15 cellular contexts compared by ENCODE assay signal in genomic region chr17:42529054-42529453, GRCh38. TPM values are rescaled to one million over a fixed set of nuclear protein-coding genes. Genes with fewer than 3 reads are reported as not detected.
A peak's percentile ranks its signal among the peaks of the same experiment; 100 is the strongest.
DNase-seq lines count a peak whose midpoint lies in the region; ATAC-seq, FAIRE-seq and TF ChIP-seq lines count a peak whose summit lies in the region.
"Had no signal": no experiment of that assay in that cellular context is flagged by ENCODE, and none has a peak within 500 bp of the region (broad histone marks: within the 10 kb centered on the region; RNA-seq: fewer than 3 reads in every experiment).

No MANE protein-coding gene starts in this region.

- peak overlapping the region; percentile 93 for H3K27ac ChIP-seq in RWPE1
- H3K27ac ChIP-seq in small intestine (ENCODE audit: low read depth in 1 of 2, low read length in 1 of 2) = peak overlapping the region in 1 of 2 donors; percentile 11
- H3K27ac ChIP-seq in effector memory CD4-positive, alpha-beta T cell (ENCODE audit: insufficient read depth, low read length, poor library complexity, severe bottlenecking) = no peak overlapping the region

- H3K27ac Mint-ChIP-seq in activated CD8-positive, alpha-beta T cell treated with anti-CD3 and anti-CD28 coated beads for 36 hours = peak overlapping the region; percentile 20
- H3K27ac Mint-ChIP-seq in activated CD8-positive, alpha-beta T cell treated with anti-CD3 and anti-CD28 coated beads, Interleukin-2, amount 10 ng/mL, durations not matched to agents 7 days and 5 days = no peak overlapping the region
- H3K27ac Mint-ChIP-seq: HFFc6 had no signal

- H3K4me1 ChIP-seq in small intestine (ENCODE audit: control insufficient read depth in 2 of 2, insufficient read depth in 1 of 2, low read depth in 1 of 2, low read length in 1 of 2) = peaks cover 3 to 6% of the 10 kb centered on the region in 2 donors
- H3K4me1 ChIP-seq in effector memory CD4-positive, alpha-beta T cell (ENCODE audit: control insufficient read depth, insufficient read depth, low read length, poor library complexity, severe bottlenecking) = peaks cover 20% of the 10 kb centered on the region

- H3K4me3 ChIP-seq in small intestine (ENCODE audit: low read depth in 1 of 2, low read length in 2 of 2) = no peak overlapping the region
- H3K4me3 ChIP-seq in effector memory CD4-positive, alpha-beta T cell (ENCODE audit: insufficient read depth, low read depth, low read length, poor library complexity, severe bottlenecking) = no peak overlapping the region

- intact Hi-C loops in activated CD8-positive, alpha-beta T cell treated with anti-CD3 and anti-CD28 coated beads for 36 hours (cut with micrococcal nuclease) = loop anchor here (5.0 kb wide), 1 partner anchor 207 kb away; no protein-coding TSS in a partner anchor

- no peak for DNase-seq in activated CD8-positive, alpha-beta T cell treated with anti-CD3 and anti-CD28 coated beads for 36 hours
- no peak for DNase-seq in activated CD8-positive, alpha-beta T cell treated with anti-CD3 and anti-CD28 coated beads, Interleukin-2, amount 10 ng/mL, durations not matched to agents 7 days and 5 days
- no peak for DNase-seq in RWPE1 (ENCODE audit: low spot score)
- DNase-seq in islet precursor cell = peak; percentile 56
- peak; percentile 81 for DNase-seq in small intestine
- DNase-seq in effector memory CD4-positive, alpha-beta T cell = no peak
- DNase-seq: HFFc6, MV-4-11, NCI-H1417 treated with DMSO at 0.1 percent for 48 hours, NCI-H2029 treated with DMSO at 0.1 percent for 48 hours, SIG-M5 had no signal

- no peak for ATAC-seq in activated CD8-positive, alpha-beta T cell treated with anti-CD3 and anti-CD28 coated beads for 36 hours
- no peak for ATAC-seq in activated CD8-positive, alpha-beta T cell treated with anti-CD3 and anti-CD28 coated beads, Interleukin-2, amount 10 ng/mL, durations not matched to agents 7 days and 5 days
- ATAC-seq in HG03139 (IDR thresholded peaks at IDR 0.05; ENCODE audit: unreplicated experiment) = no peak
- no peak for ATAC-seq in HG02840 (IDR thresholded peaks at IDR 0.05; ENCODE audit: low FRiP score, unreplicated experiment)

- CTCF ChIA-PET in activated CD8-positive, alpha-beta T cell treated with anti-CD3 and anti-CD28 coated beads for 36 hours (lab: Charles Lee) = interaction anchor here (1.2 to 4.9 kb wide), 3 partner anchors 9 to 107 kb away, joined by 3 to 37 read pairs (median 13); partner anchors contain the start of gene CAVIN1
- CTCF ChIA-PET in activated CD8-positive, alpha-beta T cell treated with anti-CD3 and anti-CD28 coated beads, Interleukin-2, amount 10 ng/mL, durations not matched to agents 7 days and 5 days (lab: Charles Lee) = interaction anchor here (1.1 to 2.8 kb wide), 3 partner anchors 49 to 217 kb away, joined by 3 to 15 read pairs (median 9); partner anchors contain the start of gene PSMC3IP
- CTCF ChIA-PET in RWPE1 (lab: Yijun Ruan, JAX) = interaction anchor here (1.0 kb wide), 1 partner anchor 79 kb away, joined by 3 read pairs; no protein-coding TSS in a partner anchor

- POLR2A ChIA-PET in activated CD8-positive, alpha-beta T cell treated with anti-CD3 and anti-CD28 coated beads for 36 hours (lab: Charles Lee) = no interaction called here
- POLR2A ChIA-PET in activated CD8-positive, alpha-beta T cell treated with anti-CD3 and anti-CD28 coated beads, Interleukin-2, amount 10 ng/mL, durations not matched to agents 7 days and 5 days (lab: Charles Lee) = no interaction called here
- POLR2A ChIA-PET in RWPE1 (lab: Yijun Ruan, JAX; ENCODE audit: low non-redundant PET) = interaction anchor here (0.7 to 1.2 kb wide), 2 partner anchors 8 to 877 kb away, joined by 3 to 6 read pairs; no protein-coding TSS in a partner anchor

- no peaks in the 10 kb centered on the region for H3K9me3 Mint-ChIP-seq in activated CD8-positive, alpha-beta T cell treated with anti-CD3 and anti-CD28 coated beads for 36 hours
- no peaks in the 10 kb centered on the region for H3K9me3 Mint-ChIP-seq in activated CD8-positive, alpha-beta T cell treated with anti-CD3 and anti-CD28 coated beads, Interleukin-2, amount 10 ng/mL, durations not matched to agents 7 days and 5 days (ENCODE audit: insufficient read depth)
- H3K9me3 Mint-ChIP-seq: HFFc6 had no signal

- no peak overlapping the region for H3K4me3 Mint-ChIP-seq in activated CD8-positive, alpha-beta T cell treated with anti-CD3 and anti-CD28 coated beads for 36 hours
- no peak overlapping the region for H3K4me3 Mint-ChIP-seq in activated CD8-positive, alpha-beta T cell treated with anti-CD3 and anti-CD28 coated beads, Interleukin-2, amount 10 ng/mL, durations not matched to agents 7 days and 5 days
- H3K4me3 Mint-ChIP-seq: HFFc6 had no signal

- 21 to 44% (median 40%) methylated on average over 3 of the region's 3 CpGs for WGBS in small intestine, 3 donors

- H3K27me3 Mint-ChIP-seq in activated CD8-positive, alpha-beta T cell treated with anti-CD3 and anti-CD28 coated beads for 36 hours = no peaks in the 10 kb centered on the region
- peaks cover 7% of the 10 kb centered on the region for H3K27me3 Mint-ChIP-seq in activated CD8-positive, alpha-beta T cell treated with anti-CD3 and anti-CD28 coated beads, Interleukin-2, amount 10 ng/mL, durations not matched to agents 7 days and 5 days (ENCODE audit: low read depth)

- no peaks in the 10 kb centered on the region for H3K36me3 ChIP-seq in small intestine (ENCODE audit: control insufficient read depth in 2 of 2, insufficient read depth in 2 of 2, low read length in 2 of 2)
- no peaks in the 10 kb centered on the region for H3K36me3 ChIP-seq in effector memory CD4-positive, alpha-beta T cell (ENCODE audit: control insufficient read depth, insufficient read depth, low read length)

- no peaks in the 10 kb centered on the region for H3K36me3 Mint-ChIP-seq in activated CD8-positive, alpha-beta T cell treated with anti-CD3 and anti-CD28 coated beads for 36 hours (ENCODE audit: low read depth)
- H3K36me3 Mint-ChIP-seq in activated CD8-positive, alpha-beta T cell treated with anti-CD3 and anti-CD28 coated beads, Interleukin-2, amount 10 ng/mL, durations not matched to agents 7 days and 5 days (ENCODE audit: low read depth) = no peaks in the 10 kb centered on the region

- no peak for FAIRE-seq in small intestine (lab: Jason Lieb, UNC)
- FAIRE-seq: H1, RCC 7860 had no signal

- no peaks in the 10 kb centered on the region for H3K27me3 ChIP-seq in small intestine (ENCODE audit: control insufficient read depth in 2 of 2, insufficient read depth in 2 of 2, low read length in 2 of 2)
- no peaks in the 10 kb centered on the region for H3K27me3 ChIP-seq in effector memory CD4-positive, alpha-beta T cell (replicated peaks; ENCODE audit: control insufficient read depth, insufficient read depth, low read length, poor library complexity, severe bottlenecking)

- no peak for TF ChIP-seq CTCF in activated CD8-positive, alpha-beta T cell treated with anti-CD3 and anti-CD28 coated beads for 36 hours (IDR thresholded peaks at IDR 0.05)
- no peak for TF ChIP-seq CTCF in RWPE1 (conservative IDR thresholded peaks at IDR 0.05; ENCODE audit: low read depth)

- no peaks in the 10 kb centered on the region for H3K9me3 ChIP-seq in small intestine (ENCODE audit: control insufficient read depth, low read depth)
- H3K9me3 ChIP-seq in effector memory CD4-positive, alpha-beta T cell (ENCODE audit: control insufficient read depth, low read length) = no peaks in the 10 kb centered on the region

- H3K4me1 Mint-ChIP-seq in activated CD8-positive, alpha-beta T cell treated with anti-CD3 and anti-CD28 coated beads for 36 hours (ENCODE audit: low read depth) = peaks cover 42% of the 10 kb centered on the region
- H3K4me1 Mint-ChIP-seq in activated CD8-positive, alpha-beta T cell treated with anti-CD3 and anti-CD28 coated beads, Interleukin-2, amount 10 ng/mL, durations not matched to agents 7 days and 5 days (ENCODE audit: low read depth) = peaks cover 48% of the 10 kb centered on the region

RNA-seq across cellular contexts. Expression of gene NAGLU, which starts 7.0 kb away (rescaled TPM):
- 10 to 100 TPM; 10.8 to 11.4 TPM for total RNA-seq in activated CD8-positive, alpha-beta T cell treated with anti-CD3 and anti-CD28 coated beads for 36 hours
- 10 to 100 TPM; 19.3 to 20.5 TPM for total RNA-seq in activated CD8-positive, alpha-beta T cell treated with anti-CD3 and anti-CD28 coated beads, Interleukin-2, amount 10 ng/mL, durations not matched to agents 7 days and 5 days
- 10 to 100 TPM; 25.3 to 36.2 (median 29.1) TPM for polyA plus RNA-seq in small intestine

RNA-seq across cellular contexts. Expression of gene HSD17B1, which starts 23.7 kb away (rescaled TPM):
- total RNA-seq in activated CD8-positive, alpha-beta T cell treated with anti-CD3 and anti-CD28 coated beads for 36 hours = under 1 TPM; 0.43 to 0.49 TPM
- total RNA-seq in activated CD8-positive, alpha-beta T cell treated with anti-CD3 and anti-CD28 coated beads, Interleukin-2, amount 10 ng/mL, durations not matched to agents 7 days and 5 days = under 1 TPM; 0.53 to 0.60 TPM
- 1 to 10 TPM; 2.0 to 2.7 (median 2.4) TPM for polyA plus RNA-seq in small intestine

RNA-seq across cellular contexts. Expression of gene COASY, which starts 32.9 kb away (rescaled TPM):
- 10 to 100 TPM; 59.5 to 60.9 TPM for total RNA-seq in activated CD8-positive, alpha-beta T cell treated with anti-CD3 and anti-CD28 coated beads for 36 hours
- 10 to 100 TPM; 54.8 to 62.1 TPM for total RNA-seq in activated CD8-positive, alpha-beta T cell treated with anti-CD3 and anti-CD28 coated beads, Interleukin-2, amount 10 ng/mL, durations not matched to agents 7 days and 5 days
- 100 to 1,000 TPM in 2 of 3 donors, 10 to 100 TPM in 1; 93.7 to 153 (median 109) TPM for polyA plus RNA-seq in small intestine

RNA-seq across cellular contexts. Expression of gene MLX, which starts 37.8 kb away (rescaled TPM):
- total RNA-seq in activated CD8-positive, alpha-beta T cell treated with anti-CD3 and anti-CD28 coated beads for 36 hours = 10 to 100 TPM; 42.7 to 45.9 TPM
- total RNA-seq in activated CD8-positive, alpha-beta T cell treated with anti-CD3 and anti-CD28 coated beads, Interleukin-2, amount 10 ng/mL, durations not matched to agents 7 days and 5 days = 10 to 100 TPM; 65.8 to 65.9 TPM
- 100 to 1,000 TPM in 2 of 3 donors, 10 to 100 TPM in 1; 58.1 to 144 (median 121) TPM for polyA plus RNA-seq in small intestine

RNA-seq across cellular contexts. Expression of gene PSMC3IP, which starts 48.5 kb away (rescaled TPM):
- total RNA-seq in activated CD8-positive, alpha-beta T cell treated with anti-CD3 and anti-CD28 coated beads for 36 hours = 10 to 100 TPM; 18.1 to 21.4 TPM
- 10 to 100 TPM; 19.2 to 21.8 TPM for total RNA-seq in activated CD8-positive, alpha-beta T cell treated with anti-CD3 and anti-CD28 coated beads, Interleukin-2, amount 10 ng/mL, durations not matched to agents 7 days and 5 days
- 1 to 10 TPM in 2 of 3 donors, under 1 TPM in 1; 0.89 to 5.1 (median 1.9) TPM for polyA plus RNA-seq in small intestine

Comparison
In these comparisons a context has a peak if more than half of its experiments do, and no peak if none do; other contexts are left out.
1. DNase-seq: peak in islet precursor cell (single experiment) and small intestine (single experiment); none in activated CD8-positive, alpha-beta T cell treated with anti-CD3 and anti-CD28 coated beads for 36 hours (single experiment), activated CD8-positive, alpha-beta T cell treated with anti-CD3 and anti-CD28 coated beads, Interleukin-2, amount 10 ng/mL, durations not matched to agents 7 days and 5 days (single experiment), RWPE1 (single experiment) and effector memory CD4-positive, alpha-beta T cell (0 of 3).